Comparison of ENCODE assay signal across 16 cellular contexts in genomic region chr12:115213538-115213961, GRCh38.
A peak's percentile ranks its signal among the peaks of the same experiment; 100 is the strongest.
DNase-seq lines count a peak whose midpoint lies in the region; ATAC-seq and TF ChIP-seq lines count a peak whose summit lies in the region.
"Had no signal": no experiment of that assay in that cellular context is flagged by ENCODE, and none has a peak within 500 bp of the region (broad histone marks: within the 10 kb centered on the region; RNA-seq: fewer than 3 reads in every experiment).

No MANE protein-coding gene starts in this region.

- TF ChIP-seq POLR2A in vagina (IDR thresholded peaks at IDR 0.05), result no peak
- no peak for TF ChIP-seq POLR2A in thyroid gland (IDR thresholded peaks at IDR 0.05)

- peaks cover 3% of the 10 kb centered on the region for H3K9me3 Mint-ChIP-seq in neural crest cell
- H3K9me3 Mint-ChIP-seq: activated CD4-positive, alpha-beta T cell treated with anti-CD3 and anti-CD28 coated beads, Interleukin-2, amount 10 ng/mL, durations not matched to agents 24 days and 14 days had no signal

- H3K9me3 ChIP-seq in right atrium auricular region, result no peaks in the 10 kb centered on the region
- H3K9me3 ChIP-seq in vagina, result no peaks in the 10 kb centered on the region
- no peaks in the 10 kb centered on the region for H3K9me3 ChIP-seq in thyroid gland
- H3K9me3 ChIP-seq: upper lobe of right lung had no signal

- H3K36me3 ChIP-seq in right atrium auricular region (no peaks in the 10 kb centered on the region), vagina (no peaks in the 10 kb centered on the region), thyroid gland (no peaks in the 10 kb centered on the region)
- H3K36me3 ChIP-seq: upper lobe of right lung had no signal

- no peak overlapping the region for H3K27ac Mint-ChIP-seq in neural crest cell (ENCODE audit: unreplicated experiment)
- H3K27ac Mint-ChIP-seq: activated CD4-positive, alpha-beta T cell treated with anti-CD3 and anti-CD28 coated beads, Interleukin-2, amount 10 ng/mL, durations not matched to agents 24 days and 14 days; activated naive CD8-positive, alpha-beta T cell treated with anti-CD3 and anti-CD28 coated beads, Interleukin-2, amount 10 ng/mL, durations not matched to agents 7 days and 5 days; T-helper 1 cell treated with Interleukin-12 subunit alpha and Interleukin-12 subunit beta and Interleukin-4 antibody, amounts not matched to agents 30 μg/mL and 1 μg/mL, for 36 hours had no signal

- TF ChIP-seq CTCF in right atrium auricular region (IDR thresholded peaks at IDR 0.05), result no peak
- TF ChIP-seq CTCF in neural crest cell (conservative IDR thresholded peaks at IDR 0.05), result no peak
- no peak for TF ChIP-seq CTCF in vagina (IDR thresholded peaks at IDR 0.05)
- no peak for TF ChIP-seq CTCF in thyroid gland (IDR thresholded peaks at IDR 0.05)

- ATAC-seq in Right ventricle myocardium inferior (peak; percentile 62), left cardiac atrium (peak in 1 of 2 donors; percentile 44), GM21381 (IDR thresholded peaks at IDR 0.05; ENCODE audit: unreplicated experiment) (no peak)
- ATAC-seq: activated T-cell treated with anti-CD3 and anti-CD28 coated beads, Interleukin-2, amount 50 U/mL, for 4 hours; upper lobe of right lung had no signal

- intact Hi-C loops in Right ventricle myocardium inferior (cut with DNase I), result no loop called here
- intact Hi-C loops in left cardiac atrium (cut with DNase I), result no loop called here
- intact Hi-C loops in vagina (cut with DNase I), result no loop called here
- intact Hi-C loops in thyroid gland (cut with DNase I), result no loop called here

- H3K36me3 Mint-ChIP-seq in neural crest cell (ENCODE audit: low read depth), result no peaks in the 10 kb centered on the region
- H3K36me3 Mint-ChIP-seq: activated naive CD8-positive, alpha-beta T cell treated with anti-CD3 and anti-CD28 coated beads, Interleukin-2, amount 10 ng/mL, durations not matched to agents 7 days and 5 days had no signal

- H3K27ac ChIP-seq in right atrium auricular region (no peak overlapping the region), vagina (peak overlapping the region; percentile 57), thyroid gland (no peak overlapping the region)
- H3K27ac ChIP-seq: upper lobe of right lung had no signal

- H3K27me3 ChIP-seq in right atrium auricular region, result no peaks in the 10 kb centered on the region
- H3K27me3 ChIP-seq in vagina, result no peaks in the 10 kb centered on the region
- H3K27me3 ChIP-seq in thyroid gland, result no peaks in the 10 kb centered on the region
- H3K27me3 ChIP-seq: upper lobe of right lung had no signal

- no peaks in the 10 kb centered on the region for H3K27me3 Mint-ChIP-seq in neural crest cell (ENCODE audit: low read depth)
- H3K27me3 Mint-ChIP-seq: activated CD4-positive, alpha-beta T cell treated with anti-CD3 and anti-CD28 coated beads, Interleukin-2, amount 10 ng/mL, durations not matched to agents 24 days and 14 days; activated naive CD8-positive, alpha-beta T cell treated with anti-CD3 and anti-CD28 coated beads, Interleukin-2, amount 10 ng/mL, durations not matched to agents 7 days and 5 days had no signal

- H3K4me1 Mint-ChIP-seq in neural crest cell, result peaks cover 14% of the 10 kb centered on the region
- H3K4me1 Mint-ChIP-seq: activated CD4-positive, alpha-beta T cell treated with anti-CD3 and anti-CD28 coated beads, Interleukin-2, amount 10 ng/mL, durations not matched to agents 24 days and 14 days; activated naive CD8-positive, alpha-beta T cell treated with anti-CD3 and anti-CD28 coated beads, Interleukin-2, amount 10 ng/mL, durations not matched to agents 7 days and 5 days had no signal

- H3K4me1 ChIP-seq in right atrium auricular region (peaks cover 0 to 7% of the 10 kb centered on the region in 2 donors), vagina (peaks cover 14% of the 10 kb centered on the region), thyroid gland (peaks cover 0 to 5% of the 10 kb centered on the region in 2 donors)
- H3K4me1 ChIP-seq: upper lobe of right lung had no signal

- WGBS in thyroid gland, 2 donors, result 59 to 69% methylated on average over 1 to 4 of the region's 4 CpGs

- no peak for DNase-seq in Right ventricle myocardium inferior (ENCODE audit: missing footprints)
- no peak for DNase-seq in right atrium auricular region (ENCODE audit: low spot score)
- peak; percentile 22 for DNase-seq in left cardiac atrium
- DNase-seq in neural crest cell (ENCODE audit: low read depth, low spot score), result peak; percentile 3
- no peak for DNase-seq in vagina (ENCODE audit: extremely low spot score in 2 of 2)
- no peak for DNase-seq in SKM-1 (lab: John Stamatoyannopoulos, UW; ENCODE audit: unreplicated experiment)
- DNase-seq in thyroid gland, result no peak
- DNase-seq: activated CD4-positive, alpha-beta T cell treated with anti-CD3 and anti-CD28 coated beads, Interleukin-2, amount 10 ng/mL, durations not matched to agents 24 days and 14 days; activated naive CD8-positive, alpha-beta T cell treated with anti-CD3 and anti-CD28 coated beads, Interleukin-2, amount 10 ng/mL, durations not matched to agents 7 days and 5 days; activated T-cell treated with anti-CD3 and anti-CD28 coated beads, Interleukin-2, amount 50 U/mL, for 4 hours; DND-41; NCI-H526; stimulated activated CD4-positive, alpha-beta T cell treated with anti-CD3 and anti-CD28 coated beads, Interleukin-1b, Interleukin-23, amount 100 ng/mL, for 48 hours; upper lobe of right lung had no signal

- H3K4me3 ChIP-seq in right atrium auricular region, result no peak overlapping the region
- H3K4me3 ChIP-seq in vagina, result no peak overlapping the region
- no peak overlapping the region for H3K4me3 ChIP-seq in thyroid gland (replicated peaks in 1 of 3)
- H3K4me3 ChIP-seq: upper lobe of right lung had no signal

- H3K4me3 Mint-ChIP-seq in neural crest cell, result no peak overlapping the region
- H3K4me3 Mint-ChIP-seq: activated CD4-positive, alpha-beta T cell treated with anti-CD3 and anti-CD28 coated beads, Interleukin-2, amount 10 ng/mL, durations not matched to agents 24 days and 14 days; activated naive CD8-positive, alpha-beta T cell treated with anti-CD3 and anti-CD28 coated beads, Interleukin-2, amount 10 ng/mL, durations not matched to agents 7 days and 5 days; activated T-cell treated with anti-CD3 and anti-CD28 coated beads, Interleukin-2, amount 50 U/mL, for 4 hours; T-helper 1 cell treated with Interleukin-12 subunit alpha and Interleukin-12 subunit beta and Interleukin-4 antibody, amounts not matched to agents 30 μg/mL and 1 μg/mL, for 36 hours had no signal

Comparison
In these comparisons a context has a peak if more than half of its experiments do, and no peak if none do; other contexts are left out.
1. DNase-seq: peak in left cardiac atrium (single experiment) and neural crest cell (single experiment); none in Right ventricle myocardium inferior (single experiment), right atrium auricular region (single experiment), vagina (0 of 2), SKM-1 (single experiment) and thyroid gland (0 of 2).